24 cellular contexts compared by ENCODE assay signal in the genomic region with DNA sequence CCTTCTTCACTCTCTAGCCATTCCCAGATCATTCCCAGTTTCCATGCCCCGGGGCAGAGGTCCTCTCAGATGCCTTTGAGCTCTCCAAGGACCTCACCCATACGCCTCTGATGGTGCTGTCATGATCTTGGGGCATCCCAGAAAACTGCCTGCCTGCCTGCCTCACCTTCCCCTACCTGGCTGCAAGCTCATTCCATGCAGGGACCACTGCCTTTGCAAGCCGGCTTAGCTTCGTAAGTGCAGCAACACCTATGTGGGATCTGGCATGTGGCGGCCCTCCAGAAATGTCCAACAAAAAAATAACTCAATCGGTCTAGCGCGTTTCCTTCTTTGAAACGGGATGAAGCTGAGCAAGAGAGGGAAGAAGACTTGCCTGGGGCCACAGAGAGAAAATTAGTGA. TPM values are rescaled to one million over a fixed set of nuclear protein-coding genes. Genes with fewer than 3 reads are reported as not detected.
DNase-seq lines count a peak whose midpoint lies in the region; ATAC-seq, FAIRE-seq and TF ChIP-seq lines count a peak whose summit lies in the region.
"Had no signal": no experiment of that assay in that cellular context is flagged by ENCODE, and none has a peak within 500 bp of the region (broad histone marks: within the 10 kb centered on the region; RNA-seq: fewer than 3 reads in every experiment).

No MANE protein-coding gene starts in this region.

- peaks cover 4% of the 10 kb centered on the region for H3K27me3 ChIP-seq in upper lobe of right lung
- peaks cover 55% of the 10 kb centered on the region for H3K27me3 ChIP-seq in PC-3 (ENCODE audit: low read length)
- H3K27me3 ChIP-seq: BE2C had no signal

- DNase-seq in natural killer cell treated with Interleukin-12 subunit alpha and Interleukin-12 subunit beta and Interleukin-15 and Interleukin-18, amount 100 ng/mL, for 72 hours (ENCODE audit: low spot score), result peak; percentile 13
- no peak for DNase-seq in natural killer cell
- peak; percentile 33 for DNase-seq in ecto neural progenitor cell (ENCODE audit: low spot score)
- DNase-seq in kidney, result peak; percentile 41
- DNase-seq in upper lobe of right lung, result peak; percentile 39
- DNase-seq in PC-3, result no peak
- no peak for DNase-seq in SW480 (ENCODE audit: low spot score)
- no peak for DNase-seq in activated gamma-delta T cell (lab: John Stamatoyannopoulos, UW)
- DNase-seq: ACHN; BE2C; Caco-2; CD4-positive, alpha-beta T cell; DMS153; DMS79; GDM1; GM23248; HCEC 1CT; IMR-90 had no signal

- H3K4me1 ChIP-seq in kidney (ENCODE audit: control insufficient read depth in 1 of 2, insufficient read depth in 1 of 2, low read depth in 1 of 2, low read length in 2 of 2) (no peaks in the 10 kb centered on the region), upper lobe of right lung (no peaks in the 10 kb centered on the region), PC-3 (ENCODE audit: insufficient read depth, low read length) (no peaks in the 10 kb centered on the region)
- H3K4me1 ChIP-seq: BE2C, Caco-2 had no signal

- no peaks in the 10 kb centered on the region for H3K79me2 ChIP-seq in PC-3 (ENCODE audit: low read length)

- no peak overlapping the region for H3K4me2 ChIP-seq in PC-3 (ENCODE audit: low read length)

- no TSS peak for BruUV-seq in PC-3 (replicated peaks; lab: Mats Ljungman, UMichigan)

- H2AFZ ChIP-seq in PC-3 (ENCODE audit: low read length), result no peak overlapping the region
- H2AFZ ChIP-seq: GM23248 had no signal

- H3K9me2 ChIP-seq in PC-3 (replicated peaks; ENCODE audit: low read length), result no peaks in the 10 kb centered on the region

- intact Hi-C loops in natural killer cell (cut with micrococcal nuclease) (no loop called here), kidney (cut with DNase I) (no loop called here), upper lobe of right lung (cut with DNase I) (no loop called here), PC-3 (cut with micrococcal nuclease) (no loop called here)

- H4K20me1 ChIP-seq in PC-3 (ENCODE audit: low read length), result no peaks in the 10 kb centered on the region

- H3K9ac ChIP-seq in kidney (ENCODE audit: low read length in 2 of 2) (no peak overlapping the region), PC-3 (ENCODE audit: low read length) (no peak overlapping the region)
- H3K9ac ChIP-seq: GM23248 had no signal

- H3K27ac ChIP-seq in kidney (ENCODE audit: low read depth in 2 of 2, low read length in 2 of 2) (no peak overlapping the region), upper lobe of right lung (no peak overlapping the region), PC-3 (ENCODE audit: low read length) (no peak overlapping the region)
- H3K27ac ChIP-seq: C4-2B, GM23248 had no signal

- no peaks in the 10 kb centered on the region for H3K36me3 Mint-ChIP-seq in natural killer cell treated with Interleukin-12 subunit alpha and Interleukin-12 subunit beta and Interleukin-15 and Interleukin-18, amount 100 ng/mL, for 72 hours
- no peaks in the 10 kb centered on the region for H3K36me3 Mint-ChIP-seq in natural killer cell

- H3K4me3 ChIP-seq in kidney (ENCODE audit: low read length in 2 of 2) (no peak overlapping the region), upper lobe of right lung (no peak overlapping the region), PC-3 (ENCODE audit: low read length) (no peak overlapping the region)
- H3K4me3 ChIP-seq: GM23248, K562 had no signal

- H3K36me3 ChIP-seq in kidney (ENCODE audit: control insufficient read depth in 1 of 2, insufficient read depth in 2 of 2, low read length in 2 of 2), result no peaks in the 10 kb centered on the region
- H3K36me3 ChIP-seq in upper lobe of right lung, result no peaks in the 10 kb centered on the region
- H3K36me3 ChIP-seq in PC-3 (ENCODE audit: low read depth, low read length), result no peaks in the 10 kb centered on the region
- H3K36me3 ChIP-seq: BE2C had no signal

- no peak for TF ChIP-seq CTCF in natural killer cell (IDR thresholded peaks at IDR 0.05)
- TF ChIP-seq CTCF in kidney (IDR thresholded peaks at IDR 0.05; ENCODE audit: borderline replicate concordance, extremely low read depth, insufficient read depth), result no peak
- TF ChIP-seq CTCF in upper lobe of right lung (IDR thresholded peaks at IDR 0.05), result no peak
- TF ChIP-seq CTCF in PC-3 (conservative IDR thresholded peaks at IDR 0.05; ENCODE audit: low read depth, low read length), result no peak

- H3K27me3 Mint-ChIP-seq in natural killer cell treated with Interleukin-12 subunit alpha and Interleukin-12 subunit beta and Interleukin-15 and Interleukin-18, amount 100 ng/mL, for 72 hours, result peaks cover 0 to 2% of the 10 kb centered on the region in 2 donors
- H3K27me3 Mint-ChIP-seq in natural killer cell (ENCODE audit: low read depth in 2 of 2), result peaks cover 0 to 8% of the 10 kb centered on the region in 2 donors

- H3K9me3 ChIP-seq in kidney (ENCODE audit: control insufficient read depth in 1 of 2, low read length in 2 of 2), result no peaks in the 10 kb centered on the region
- no peaks in the 10 kb centered on the region for H3K9me3 ChIP-seq in upper lobe of right lung
- no peaks in the 10 kb centered on the region for H3K9me3 ChIP-seq in PC-3 (ENCODE audit: low read length)
- H3K9me3 ChIP-seq: BE2C, Caco-2 had no signal

- no peaks in the 10 kb centered on the region for H3K9me3 Mint-ChIP-seq in natural killer cell treated with Interleukin-12 subunit alpha and Interleukin-12 subunit beta and Interleukin-15 and Interleukin-18, amount 100 ng/mL, for 72 hours
- H3K9me3 Mint-ChIP-seq in natural killer cell, result no peaks in the 10 kb centered on the region
- H3K9me3 Mint-ChIP-seq: CD4-positive, alpha-beta T cell had no signal

- POLR2A ChIA-PET in PC-3 (lab: Charles Lee; ENCODE audit: unreplicated experiment), result no interaction called here

- no peak overlapping the region for H3K27ac Mint-ChIP-seq in natural killer cell treated with Interleukin-12 subunit alpha and Interleukin-12 subunit beta and Interleukin-15 and Interleukin-18, amount 100 ng/mL, for 72 hours
- H3K27ac Mint-ChIP-seq in natural killer cell, result no peak overlapping the region
- H3K27ac Mint-ChIP-seq: CD4-positive, alpha-beta T cell had no signal

- no peak for FAIRE-seq in kidney (lab: Jason Lieb, UNC)
- FAIRE-seq: A204.1, H54, HTR-8/SVneo, K562 had no signal

- ATAC-seq in natural killer cell treated with Interleukin-12 subunit alpha and Interleukin-12 subunit beta and Interleukin-15 and Interleukin-18, amount 100 ng/mL, for 72 hours, result no peak
- ATAC-seq in natural killer cell (no peak), upper lobe of right lung (no peak), PC-3 (no peak)
- ATAC-seq: K562 had no signal

- no peak overlapping the region for H3K4me3 Mint-ChIP-seq in natural killer cell treated with Interleukin-12 subunit alpha and Interleukin-12 subunit beta and Interleukin-15 and Interleukin-18, amount 100 ng/mL, for 72 hours
- no peak overlapping the region for H3K4me3 Mint-ChIP-seq in natural killer cell
- H3K4me3 Mint-ChIP-seq: CD4-positive, alpha-beta T cell had no signal

- CTCF ChIA-PET in PC-3 (lab: Charles Lee), result no interaction called here

- H3K4me1 Mint-ChIP-seq in natural killer cell treated with Interleukin-12 subunit alpha and Interleukin-12 subunit beta and Interleukin-15 and Interleukin-18, amount 100 ng/mL, for 72 hours (ENCODE audit: low read depth in 2 of 2), result no peaks in the 10 kb centered on the region
- no peaks in the 10 kb centered on the region for H3K4me1 Mint-ChIP-seq in natural killer cell

- H3F3A ChIP-seq in PC-3 (ENCODE audit: low read length, unreplicated experiment), result no peaks in the 10 kb centered on the region

RNA-seq across cellular contexts. Expression of gene C4orf50, which starts 53.0 kb away (rescaled TPM):
- 1 to 10 TPM in 1 of 2 donors, under 1 TPM in 1; 0.81 to 6.9 TPM for total RNA-seq in natural killer cell treated with Interleukin-12 subunit alpha and Interleukin-12 subunit beta and Interleukin-15 and Interleukin-18, amount 100 ng/mL, for 72 hours
- total RNA-seq in natural killer cell (1 to 10 TPM in 2 of 3 donors, under 1 TPM in 1; 0.63 to 2.7 (median 1.8) TPM), kidney (0.16 TPM), upper lobe of right lung (0.12 TPM), PC-3 (2014; rRNA removed) (not detected in 2 replicates)
- not detected for polyA plus RNA-seq in kidney (ENCODE audit: insufficient read depth, low read depth, low replicate concordance)
- total RNA-seq: Caco-2, Daoy, GM23248, IMR-90, K562 had no signal
- polyA plus RNA-seq: GM23248, IMR-90, K562 had no signal

Comparison
In these comparisons a context has a peak if more than half of its experiments do, and no peak if none do; other contexts are left out.
1. DNase-seq: peak in natural killer cell treated with Interleukin-12 subunit alpha and Interleukin-12 subunit beta and Interleukin-15 and Interleukin-18, amount 100 ng/mL, for 72 hours (single experiment), ecto neural progenitor cell (single experiment), kidney (single experiment) and upper lobe of right lung (single experiment); none in natural killer cell (single experiment), PC-3 (single experiment), SW480 (single experiment) and activated gamma-delta T cell (single experiment).